1 cellular context compared by ENCODE assay signal in the genomic region with DNA sequence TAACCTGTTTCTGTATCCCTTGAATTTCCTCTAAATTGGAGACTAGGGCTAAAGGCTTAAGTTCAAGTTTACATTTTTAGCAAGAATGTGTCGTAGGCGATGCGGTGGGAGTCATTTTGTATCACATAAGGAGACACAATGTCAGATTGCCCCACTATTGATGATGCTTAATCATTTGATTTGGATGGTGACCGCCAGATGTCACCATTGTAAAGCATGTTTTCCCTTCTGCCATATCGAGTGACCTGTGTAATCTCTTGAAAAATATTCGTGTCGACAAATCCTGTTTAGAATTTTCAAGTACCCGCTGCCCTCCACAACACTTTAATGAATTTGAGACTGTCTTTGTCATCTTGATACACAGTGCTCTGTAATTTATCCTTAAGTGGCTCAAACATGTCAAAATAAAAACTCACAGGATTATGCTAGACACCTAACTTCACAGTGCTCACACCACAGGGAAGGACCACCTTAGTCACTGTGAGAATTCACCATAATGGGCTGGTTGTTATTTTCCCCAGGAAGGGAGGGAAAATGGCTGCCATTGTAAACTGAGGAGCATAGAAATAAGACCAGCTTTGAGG.
TF ChIP-seq lines count a peak whose summit lies in the region.

No MANE protein-coding gene starts in this region.

TF ChIP-seq in K562, 482 proteins besides CTCF, POLR2A, EP300 and RAD21 (continued from another document):
- TF ChIP-seq, protein P1, sequence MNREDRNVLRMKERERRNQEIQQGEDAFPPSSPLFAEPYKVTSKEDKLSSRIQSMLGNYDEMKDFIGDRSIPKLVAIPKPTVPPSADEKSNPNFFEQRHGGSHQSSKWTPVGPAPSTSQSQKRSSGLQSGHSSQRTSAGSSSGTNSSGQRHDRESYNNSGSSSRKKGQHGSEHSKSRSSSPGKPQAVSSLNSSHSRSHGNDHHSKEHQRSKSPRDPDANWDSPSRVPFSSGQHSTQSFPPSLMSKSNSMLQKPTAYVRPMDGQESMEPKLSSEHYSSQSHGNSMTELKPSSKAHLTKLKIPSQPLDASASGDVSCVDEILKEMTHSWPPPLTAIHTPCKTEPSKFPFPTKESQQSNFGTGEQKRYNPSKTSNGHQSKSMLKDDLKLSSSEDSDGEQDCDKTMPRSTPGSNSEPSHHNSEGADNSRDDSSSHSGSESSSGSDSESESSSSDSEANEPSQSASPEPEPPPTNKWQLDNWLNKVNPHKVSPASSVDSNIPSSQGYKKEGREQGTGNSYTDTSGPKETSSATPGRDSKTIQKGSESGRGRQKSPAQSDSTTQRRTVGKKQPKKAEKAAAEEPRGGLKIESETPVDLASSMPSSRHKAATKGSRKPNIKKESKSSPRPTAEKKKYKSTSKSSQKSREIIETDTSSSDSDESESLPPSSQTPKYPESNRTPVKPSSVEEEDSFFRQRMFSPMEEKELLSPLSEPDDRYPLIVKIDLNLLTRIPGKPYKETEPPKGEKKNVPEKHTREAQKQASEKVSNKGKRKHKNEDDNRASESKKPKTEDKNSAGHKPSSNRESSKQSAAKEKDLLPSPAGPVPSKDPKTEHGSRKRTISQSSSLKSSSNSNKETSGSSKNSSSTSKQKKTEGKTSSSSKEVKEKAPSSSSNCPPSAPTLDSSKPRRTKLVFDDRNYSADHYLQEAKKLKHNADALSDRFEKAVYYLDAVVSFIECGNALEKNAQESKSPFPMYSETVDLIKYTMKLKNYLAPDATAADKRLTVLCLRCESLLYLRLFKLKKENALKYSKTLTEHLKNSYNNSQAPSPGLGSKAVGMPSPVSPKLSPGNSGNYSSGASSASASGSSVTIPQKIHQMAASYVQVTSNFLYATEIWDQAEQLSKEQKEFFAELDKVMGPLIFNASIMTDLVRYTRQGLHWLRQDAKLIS (CRISPR knock-in tag; IDR thresholded peaks at IDR 0.05), result no peak
- TF ChIP-seq SMARCA4 (IDR thresholded peaks at IDR 0.05), result no peak
- no peak for TF ChIP-seq ARHGAP35 (IDR thresholded peaks at IDR 0.05; ENCODE audit: partially characterized antibody)
- TF ChIP-seq, protein P2, sequence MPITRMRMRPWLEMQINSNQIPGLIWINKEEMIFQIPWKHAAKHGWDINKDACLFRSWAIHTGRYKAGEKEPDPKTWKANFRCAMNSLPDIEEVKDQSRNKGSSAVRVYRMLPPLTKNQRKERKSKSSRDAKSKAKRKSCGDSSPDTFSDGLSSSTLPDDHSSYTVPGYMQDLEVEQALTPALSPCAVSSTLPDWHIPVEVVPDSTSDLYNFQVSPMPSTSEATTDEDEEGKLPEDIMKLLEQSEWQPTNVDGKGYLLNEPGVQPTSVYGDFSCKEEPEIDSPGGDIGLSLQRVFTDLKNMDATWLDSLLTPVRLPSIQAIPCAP (CRISPR knock-in tag; IDR thresholded peaks at IDR 0.05; ENCODE audit: borderline replicate concordance), result no peak
- TF ChIP-seq KLF16 (IDR thresholded peaks at IDR 0.05), result 0 out of 2 replicates have a peak, but pooled peaks have one; percentile 7
- no peak for TF ChIP-seq NFIX (CRISPR knock-in tag; IDR thresholded peaks at IDR 0.05; ENCODE audit: low read depth)
- TF ChIP-seq, protein P3, sequence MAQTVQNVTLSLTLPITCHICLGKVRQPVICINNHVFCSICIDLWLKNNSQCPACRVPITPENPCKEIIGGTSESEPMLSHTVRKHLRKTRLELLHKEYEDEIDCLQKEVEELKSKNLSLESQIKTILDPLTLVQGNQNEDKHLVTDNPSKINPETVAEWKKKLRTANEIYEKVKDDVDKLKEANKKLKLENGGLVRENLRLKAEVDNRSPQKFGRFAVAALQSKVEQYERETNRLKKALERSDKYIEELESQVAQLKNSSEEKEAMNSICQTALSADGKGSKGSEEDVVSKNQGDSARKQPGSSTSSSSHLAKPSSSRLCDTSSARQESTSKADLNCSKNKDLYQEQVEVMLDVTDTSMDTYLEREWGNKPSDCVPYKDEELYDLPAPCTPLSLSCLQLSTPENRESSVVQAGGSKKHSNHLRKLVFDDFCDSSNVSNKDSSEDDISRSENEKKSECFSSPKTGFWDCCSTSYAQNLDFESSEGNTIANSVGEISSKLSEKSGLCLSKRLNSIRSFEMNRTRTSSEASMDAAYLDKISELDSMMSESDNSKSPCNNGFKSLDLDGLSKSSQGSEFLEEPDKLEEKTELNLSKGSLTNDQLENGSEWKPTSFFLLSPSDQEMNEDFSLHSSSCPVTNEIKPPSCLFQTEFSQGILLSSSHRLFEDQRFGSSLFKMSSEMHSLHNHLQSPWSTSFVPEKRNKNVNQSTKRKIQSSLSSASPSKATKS (CRISPR knock-in tag; IDR thresholded peaks at IDR 0.05), result no peak
- TF ChIP-seq, protein P4, sequence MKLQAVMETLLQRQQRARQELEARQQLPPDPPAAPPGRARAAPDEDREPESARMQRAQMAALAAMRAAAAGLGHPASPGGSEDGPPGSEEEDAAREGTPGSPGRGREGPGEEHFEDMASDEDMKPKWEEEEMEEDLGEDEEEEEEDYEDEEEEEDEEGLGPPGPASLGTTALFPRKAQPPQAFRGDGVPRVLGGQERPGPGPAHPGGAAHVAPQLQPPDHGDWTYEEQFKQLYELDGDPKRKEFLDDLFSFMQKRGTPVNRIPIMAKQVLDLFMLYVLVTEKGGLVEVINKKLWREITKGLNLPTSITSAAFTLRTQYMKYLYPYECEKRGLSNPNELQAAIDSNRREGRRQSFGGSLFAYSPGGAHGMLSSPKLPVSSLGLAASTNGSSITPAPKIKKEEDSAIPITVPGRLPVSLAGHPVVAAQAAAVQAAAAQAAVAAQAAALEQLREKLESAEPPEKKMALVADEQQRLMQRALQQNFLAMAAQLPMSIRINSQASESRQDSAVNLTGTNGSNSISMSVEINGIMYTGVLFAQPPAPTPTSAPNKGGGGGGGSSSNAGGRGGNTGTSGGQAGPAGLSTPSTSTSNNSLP (IDR thresholded peaks at IDR 0.05; ENCODE audit: borderline replicate concordance, low read depth, low read length), result peak; percentile 62; the same call in 1 of the 2 replicates
- TF ChIP-seq, protein P5, sequence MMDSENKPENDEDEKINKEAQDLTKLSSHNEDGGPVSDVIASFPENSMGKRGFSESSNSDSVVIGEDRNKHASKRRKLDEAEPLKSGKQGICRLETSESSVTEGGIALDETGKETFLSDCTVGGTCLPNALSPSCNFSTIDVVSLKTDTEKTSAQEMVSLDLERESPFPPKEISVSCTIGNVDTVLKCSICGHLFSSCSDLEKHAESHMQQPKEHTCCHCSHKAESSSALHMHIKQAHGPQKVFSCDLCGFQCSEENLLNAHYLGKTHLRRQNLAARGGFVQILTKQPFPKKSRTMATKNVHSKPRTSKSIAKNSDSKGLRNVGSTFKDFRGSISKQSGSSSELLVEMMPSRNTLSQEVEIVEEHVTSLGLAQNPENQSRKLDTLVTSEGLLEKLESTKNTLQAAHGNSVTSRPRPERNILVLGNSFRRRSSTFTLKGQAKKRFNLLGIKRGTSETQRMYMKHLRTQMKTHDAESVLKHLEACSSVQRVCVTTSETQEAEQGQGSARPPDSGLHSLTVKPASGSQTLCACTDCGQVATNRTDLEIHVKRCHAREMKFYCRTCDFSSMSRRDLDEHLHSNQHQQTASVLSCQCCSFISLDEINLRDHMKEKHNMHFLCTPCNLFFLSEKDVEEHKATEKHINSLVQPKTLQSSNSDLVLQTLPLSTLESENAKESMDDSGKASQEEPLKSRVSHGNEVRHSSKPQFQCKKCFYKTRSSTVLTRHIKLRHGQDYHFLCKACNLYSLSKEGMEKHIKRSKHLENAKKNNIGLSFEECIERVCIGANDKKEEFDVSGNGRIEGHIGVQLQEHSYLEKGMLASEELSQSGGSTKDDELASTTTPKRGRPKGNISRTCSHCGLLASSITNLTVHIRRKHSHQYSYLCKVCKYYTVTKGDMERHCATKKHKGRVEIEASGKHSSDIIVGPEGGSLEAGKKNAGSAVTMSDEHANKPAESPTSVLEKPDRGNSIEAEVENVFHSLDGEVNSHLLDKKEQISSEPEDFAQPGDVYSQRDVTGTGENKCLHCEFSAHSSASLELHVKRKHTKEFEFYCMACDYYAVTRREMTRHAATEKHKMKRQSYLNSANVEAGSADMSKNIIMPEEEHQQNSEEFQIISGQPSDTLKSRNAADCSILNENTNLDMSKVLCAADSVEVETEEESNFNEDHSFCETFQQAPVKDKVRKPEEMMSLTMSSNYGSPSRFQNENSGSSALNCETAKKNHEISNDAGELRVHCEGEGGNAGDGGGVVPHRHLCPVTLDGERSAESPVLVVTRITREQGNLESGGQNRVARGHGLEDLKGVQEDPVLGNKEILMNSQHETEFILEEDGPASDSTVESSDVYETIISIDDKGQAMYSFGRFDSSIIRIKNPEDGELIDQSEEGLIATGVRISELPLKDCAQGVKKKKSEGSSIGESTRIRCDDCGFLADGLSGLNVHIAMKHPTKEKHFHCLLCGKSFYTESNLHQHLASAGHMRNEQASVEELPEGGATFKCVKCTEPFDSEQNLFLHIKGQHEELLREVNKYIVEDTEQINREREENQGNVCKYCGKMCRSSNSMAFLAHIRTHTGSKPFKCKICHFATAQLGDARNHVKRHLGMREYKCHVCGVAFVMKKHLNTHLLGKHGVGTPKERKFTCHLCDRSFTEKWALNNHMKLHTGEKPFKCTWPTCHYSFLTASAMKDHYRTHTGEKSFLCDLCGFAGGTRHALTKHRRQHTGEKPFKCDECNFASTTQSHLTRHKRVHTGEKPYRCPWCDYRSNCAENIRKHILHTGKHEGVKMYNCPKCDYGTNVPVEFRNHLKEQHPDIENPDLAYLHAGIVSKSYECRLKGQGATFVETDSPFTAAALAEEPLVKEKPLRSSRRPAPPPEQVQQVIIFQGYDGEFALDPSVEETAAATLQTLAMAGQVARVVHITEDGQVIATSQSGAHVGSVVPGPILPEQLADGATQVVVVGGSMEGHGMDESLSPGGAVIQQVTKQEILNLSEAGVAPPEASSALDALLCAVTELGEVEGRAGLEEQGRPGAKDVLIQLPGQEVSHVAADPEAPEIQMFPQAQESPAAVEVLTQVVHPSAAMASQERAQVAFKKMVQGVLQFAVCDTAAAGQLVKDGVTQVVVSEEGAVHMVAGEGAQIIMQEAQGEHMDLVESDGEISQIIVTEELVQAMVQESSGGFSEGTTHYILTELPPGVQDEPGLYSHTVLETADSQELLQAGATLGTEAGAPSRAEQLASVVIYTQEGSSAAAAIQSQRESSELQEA (IDR thresholded peaks at IDR 0.05; ENCODE audit: low read depth), result no peak
- TF ChIP-seq, protein P6, sequence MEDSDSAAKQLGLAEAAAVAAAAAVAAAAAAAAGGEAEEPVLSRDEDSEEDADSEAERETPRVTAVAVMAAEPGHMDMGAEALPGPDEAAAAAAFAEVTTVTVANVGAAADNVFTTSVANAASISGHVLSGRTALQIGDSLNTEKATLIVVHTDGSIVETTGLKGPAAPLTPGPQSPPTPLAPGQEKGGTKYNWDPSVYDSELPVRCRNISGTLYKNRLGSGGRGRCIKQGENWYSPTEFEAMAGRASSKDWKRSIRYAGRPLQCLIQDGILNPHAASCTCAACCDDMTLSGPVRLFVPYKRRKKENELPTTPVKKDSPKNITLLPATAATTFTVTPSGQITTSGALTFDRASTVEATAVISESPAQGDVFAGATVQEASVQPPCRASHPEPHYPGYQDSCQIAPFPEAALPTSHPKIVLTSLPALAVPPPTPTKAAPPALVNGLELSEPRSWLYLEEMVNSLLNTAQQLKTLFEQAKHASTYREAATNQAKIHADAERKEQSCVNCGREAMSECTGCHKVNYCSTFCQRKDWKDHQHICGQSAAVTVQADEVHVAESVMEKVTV (CRISPR knock-in tag; IDR thresholded peaks at IDR 0.05), result peak; percentile 62; the same call in 1 of the 2 replicates
- TF ChIP-seq RHOXF2B (CRISPR knock-in tag; conservative IDR thresholded peaks at IDR 0.05), result no peak
- TF ChIP-seq ZFP36 (IDR thresholded peaks at IDR 0.05; ENCODE audit: low read depth, low read length, partially characterized antibody), result no peak
- TF ChIP-seq, protein P7, sequence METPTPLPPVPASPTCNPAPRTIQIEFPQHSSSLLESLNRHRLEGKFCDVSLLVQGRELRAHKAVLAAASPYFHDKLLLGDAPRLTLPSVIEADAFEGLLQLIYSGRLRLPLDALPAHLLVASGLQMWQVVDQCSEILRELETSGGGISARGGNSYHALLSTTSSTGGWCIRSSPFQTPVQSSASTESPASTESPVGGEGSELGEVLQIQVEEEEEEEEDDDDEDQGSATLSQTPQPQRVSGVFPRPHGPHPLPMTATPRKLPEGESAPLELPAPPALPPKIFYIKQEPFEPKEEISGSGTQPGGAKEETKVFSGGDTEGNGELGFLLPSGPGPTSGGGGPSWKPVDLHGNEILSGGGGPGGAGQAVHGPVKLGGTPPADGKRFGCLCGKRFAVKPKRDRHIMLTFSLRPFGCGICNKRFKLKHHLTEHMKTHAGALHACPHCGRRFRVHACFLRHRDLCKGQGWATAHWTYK (CRISPR knock-in tag; IDR thresholded peaks at IDR 0.05), result no peak
- no peak for TF ChIP-seq THRAP3 (IDR thresholded peaks at IDR 0.05; ENCODE audit: borderline replicate concordance)
- TF ChIP-seq, protein P8, sequence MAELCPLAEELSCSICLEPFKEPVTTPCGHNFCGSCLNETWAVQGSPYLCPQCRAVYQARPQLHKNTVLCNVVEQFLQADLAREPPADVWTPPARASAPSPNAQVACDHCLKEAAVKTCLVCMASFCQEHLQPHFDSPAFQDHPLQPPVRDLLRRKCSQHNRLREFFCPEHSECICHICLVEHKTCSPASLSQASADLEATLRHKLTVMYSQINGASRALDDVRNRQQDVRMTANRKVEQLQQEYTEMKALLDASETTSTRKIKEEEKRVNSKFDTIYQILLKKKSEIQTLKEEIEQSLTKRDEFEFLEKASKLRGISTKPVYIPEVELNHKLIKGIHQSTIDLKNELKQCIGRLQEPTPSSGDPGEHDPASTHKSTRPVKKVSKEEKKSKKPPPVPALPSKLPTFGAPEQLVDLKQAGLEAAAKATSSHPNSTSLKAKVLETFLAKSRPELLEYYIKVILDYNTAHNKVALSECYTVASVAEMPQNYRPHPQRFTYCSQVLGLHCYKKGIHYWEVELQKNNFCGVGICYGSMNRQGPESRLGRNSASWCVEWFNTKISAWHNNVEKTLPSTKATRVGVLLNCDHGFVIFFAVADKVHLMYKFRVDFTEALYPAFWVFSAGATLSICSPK (IDR thresholded peaks at IDR 0.05; ENCODE audit: borderline replicate concordance), result no peak
- TF ChIP-seq, protein P9, sequence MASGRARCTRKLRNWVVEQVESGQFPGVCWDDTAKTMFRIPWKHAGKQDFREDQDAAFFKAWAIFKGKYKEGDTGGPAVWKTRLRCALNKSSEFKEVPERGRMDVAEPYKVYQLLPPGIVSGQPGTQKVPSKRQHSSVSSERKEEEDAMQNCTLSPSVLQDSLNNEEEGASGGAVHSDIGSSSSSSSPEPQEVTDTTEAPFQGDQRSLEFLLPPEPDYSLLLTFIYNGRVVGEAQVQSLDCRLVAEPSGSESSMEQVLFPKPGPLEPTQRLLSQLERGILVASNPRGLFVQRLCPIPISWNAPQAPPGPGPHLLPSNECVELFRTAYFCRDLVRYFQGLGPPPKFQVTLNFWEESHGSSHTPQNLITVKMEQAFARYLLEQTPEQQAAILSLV (tag; IDR thresholded peaks at IDR 0.05), result no peak
- 0 out of 2 replicates have a peak, but pooled peaks have one; percentile 16 for TF ChIP-seq NFIC (IDR thresholded peaks at IDR 0.05)
TF ChIP-seq in K562: peak in this region for 5.
